ENCODE assay signal across 15 cellular contexts in genomic region chr5:116650544-116650943, GRCh38.
"Had no signal": no experiment of that assay in that cellular context is flagged by ENCODE, and none has a peak within 500 bp of the region (broad histone marks: within the 10 kb centered on the region; RNA-seq: fewer than 3 reads in every experiment).

No MANE protein-coding gene starts in this region.

- H3K36me3 Mint-ChIP-seq: neural progenitor cell; stimulated activated memory B cell treated with anti-CD40 and anti-IgM and Interleukin-4, amounts not matched to agents 10 μg/mL and 1 μg/mL and 100 μg/mL, for 72 hours had no signal

- H3K27ac Mint-ChIP-seq: activated T-helper 2 cell treated with anti-CD3 and anti-CD28 coated beads, Interferon-gamma antibody, Interleukin-2, Interleukin-4, amounts not matched to agents 10 μg/mL and 5 μg/mL and 100 μg/mL, durations not matched to agents 14 hours and 24 hours and 36 hours; neural progenitor cell; stimulated activated memory B cell treated with anti-CD40 and anti-IgM and Interleukin-4, amounts not matched to agents 10 μg/mL and 1 μg/mL and 100 μg/mL, for 72 hours had no signal

- H3K4me3 Mint-ChIP-seq: neural progenitor cell; stimulated activated memory B cell treated with anti-CD40 and anti-IgM and Interleukin-4, amounts not matched to agents 10 μg/mL and 1 μg/mL and 100 μg/mL, for 72 hours had no signal

- H3K27ac ChIP-seq: coronary artery, esophagus squamous epithelium, neural progenitor cell, pancreas, tibial artery had no signal

- H3K9me3 Mint-ChIP-seq: activated T-helper 2 cell treated with anti-CD3 and anti-CD28 coated beads, Interferon-gamma antibody, Interleukin-2, Interleukin-4, amounts not matched to agents 10 μg/mL and 5 μg/mL and 100 μg/mL, durations not matched to agents 14 hours and 24 hours and 36 hours; neural progenitor cell; stimulated activated memory B cell treated with anti-CD40 and anti-IgM and Interleukin-4, amounts not matched to agents 10 μg/mL and 1 μg/mL and 100 μg/mL, for 72 hours had no signal

- ATAC-seq: left ventricle myocardium superior; pancreas; SK-N-SH treated with all-trans-retinoic acid at 6 μM for 48 hours; stimulated activated memory B cell treated with anti-CD40 and anti-IgM and Interleukin-4, amounts not matched to agents 10 μg/mL and 1 μg/mL and 100 μg/mL, for 72 hours had no signal

- H3K4me3 ChIP-seq: coronary artery, esophagus squamous epithelium, neural progenitor cell, pancreas, tibial artery had no signal

- H3K27me3 ChIP-seq: esophagus squamous epithelium, neural progenitor cell, pancreas, tibial artery had no signal

- H3K36me3 ChIP-seq: esophagus squamous epithelium, neural progenitor cell, pancreas, tibial artery had no signal

- DNase-seq: activated CD4-positive, CD25-positive, alpha-beta regulatory T cell treated with anti-CD3 and anti-CD28 coated beads, Interleukin-2, amount 50 U/mL, for 72 hours; activated naive CD4-positive, alpha-beta T cell treated with anti-CD3 and anti-CD28 coated beads, Interleukin-2, amount 50 U/mL, for 16 hours; activated T-cell treated with anti-CD3 and anti-CD28 coated beads for 4 hours; effector CD4-positive, alpha-beta T cell; esophagus squamous epithelium; left ventricle myocardium superior; pancreas; retina; T-helper 1 cell; tibial artery had no signal

- H3K4me1 ChIP-seq: pancreas had no signal

- H3K9me3 ChIP-seq: esophagus squamous epithelium, pancreas, tibial artery had no signal
